Comparison of ENCODE assay signal across 8 cellular contexts in the genomic region with DNA sequence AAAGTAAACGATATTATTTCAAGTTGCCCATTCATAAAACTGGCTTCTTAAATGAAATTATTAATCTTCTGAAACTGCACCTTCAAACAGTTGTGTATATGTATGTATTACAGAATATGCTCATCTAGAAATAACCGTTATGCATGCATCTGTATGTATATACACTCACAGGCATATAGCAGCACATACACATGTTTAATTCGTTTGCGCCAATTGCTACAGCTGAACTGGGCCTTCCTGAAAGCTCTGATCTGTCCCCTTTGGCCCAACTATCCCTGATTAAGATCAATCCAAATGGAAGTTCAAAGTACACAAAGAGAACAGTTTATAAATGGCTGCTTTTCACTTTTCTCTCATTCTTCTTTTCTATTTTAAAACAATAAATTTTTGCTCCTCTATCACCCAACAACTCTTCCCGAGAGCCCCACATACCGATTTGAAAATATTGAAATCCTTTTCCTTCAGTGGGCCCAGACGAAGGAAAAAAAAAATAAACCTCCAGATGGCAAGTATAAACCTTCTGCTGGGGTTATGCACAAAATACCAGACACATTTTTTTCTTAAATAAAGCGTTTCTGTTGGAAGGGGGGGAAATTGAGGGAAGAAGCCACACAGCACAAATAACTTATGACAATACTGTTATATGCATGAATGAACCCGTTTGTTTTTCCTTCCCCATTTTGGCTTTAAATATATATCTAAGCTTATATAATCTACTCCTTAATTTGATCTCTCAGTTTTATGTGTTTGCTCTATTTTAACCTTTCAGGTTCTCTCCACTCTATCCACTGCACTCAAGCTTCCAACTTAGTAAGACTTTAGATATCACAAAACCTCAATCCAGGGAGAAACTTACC.
DNase-seq lines count a peak whose midpoint lies in the region; ATAC-seq and TF ChIP-seq lines count a peak whose summit lies in the region.

No MANE protein-coding gene starts in this region.

- H3K27ac ChIP-seq in esophagus (ENCODE audit: low read depth in 2 of 2, low read length in 1 of 2) (peak overlapping the region; percentile 31 to 77), sigmoid colon (peak overlapping the region; percentile 88 to 98 (median 90))

- DNase-seq in G401 (ENCODE audit: low spot score) (peak; percentile 68), NCI-H2227 treated with DMSO at 0.1 percent for 48 hours (lab: John Stamatoyannopoulos, UW) (peak; percentile 40), sigmoid colon (no peak), NCI-H774 (lab: John Stamatoyannopoulos, UW) (no peak)
- no peak for DNase-seq in activated naive CD4-positive, alpha-beta T cell (lab: John Stamatoyannopoulos, UW)
- no peak for DNase-seq in activated CD8-positive, alpha-beta memory T cell treated with anti-CD3 and anti-CD28 coated beads, Interleukin-2, amount 50 U/mL, for 4 hours

- H3K36me3 ChIP-seq in esophagus (ENCODE audit: control insufficient read depth in 2 of 2, insufficient read depth in 2 of 2, low read length in 1 of 2) (no peaks in the 10 kb centered on the region), sigmoid colon (no peaks in the 10 kb centered on the region)

- ATAC-seq in GM19351 (IDR thresholded peaks at IDR 0.05; ENCODE audit: unreplicated experiment) = no peak

- intact Hi-C loops in sigmoid colon (cut with DNase I) = loop anchor here (5.0 to 10.0 kb wide), 3 partner anchors 73 to 1314 kb away; a partner anchor contains a TSS

- 42 to 55% methylated on average over 9 of the region's 9 CpGs for WGBS in esophagus, 2 donors
- 30 to 55% methylated on average over 9 of the region's 9 CpGs for WGBS in sigmoid colon, 2 donors

- H3K9me3 ChIP-seq in esophagus (ENCODE audit: control insufficient read depth in 2 of 2, insufficient read depth in 1 of 2, low read depth in 1 of 2, low read length in 1 of 2) (no peaks in the 10 kb centered on the region), sigmoid colon (no peaks in the 10 kb centered on the region)

- no peak for TF ChIP-seq POLR2A in sigmoid colon (IDR thresholded peaks at IDR 0.05)

- peak overlapping the region in 1 of 2 donors; percentile 77 for H3K4me3 ChIP-seq in esophagus (ENCODE audit: low read depth in 1 of 2, low read length in 2 of 2)
- peak overlapping the region; percentile 48 to 63 (median 56) for H3K4me3 ChIP-seq in sigmoid colon

- H3K4me1 ChIP-seq in esophagus (ENCODE audit: control insufficient read depth in 2 of 2, insufficient read depth in 2 of 2, low read length in 1 of 2) = no peaks in the 10 kb centered on the region
- H3K4me1 ChIP-seq in sigmoid colon = peaks cover 0 to 47% (median 27%) of the 10 kb centered on the region in 4 donors

- TF ChIP-seq EP300 in sigmoid colon (IDR thresholded peaks at IDR 0.05) = no peak

- in situ Hi-C loops in G401 (cut with HindIII; ENCODE audit: low sequenced_read_pairs) = no loop called here

- H3K27me3 ChIP-seq in esophagus (ENCODE audit: control insufficient read depth in 1 of 2, insufficient read depth in 2 of 2, low read length in 2 of 2) (no peaks in the 10 kb centered on the region), sigmoid colon (no peaks in the 10 kb centered on the region)

- no peak for TF ChIP-seq CTCF in sigmoid colon (IDR thresholded peaks at IDR 0.05)

Comparison
In these comparisons a context has a peak if more than half of its experiments do, and no peak if none do; other contexts are left out.
1. DNase-seq: peak in G401 (single experiment) and NCI-H2227 treated with DMSO at 0.1 percent for 48 hours (single experiment); none in sigmoid colon (single experiment), activated naive CD4-positive, alpha-beta T cell (0 of 4), activated CD8-positive, alpha-beta memory T cell treated with anti-CD3 and anti-CD28 coated beads, Interleukin-2, amount 50 U/mL, for 4 hours (single experiment) and NCI-H774 (single experiment).